20 cellular contexts compared by ENCODE assay signal in genomic region chr17:17520599-17521232, GRCh38. TPM values are rescaled to one million over a fixed set of nuclear protein-coding genes. Genes with fewer than 3 reads are reported as not detected.
DNase-seq lines count a peak whose midpoint lies in the region; ATAC-seq, FAIRE-seq and TF ChIP-seq lines count a peak whose summit lies in the region.
"Had no signal": no experiment of that assay in that cellular context is flagged by ENCODE, and none has a peak within 500 bp of the region (broad histone marks: within the 10 kb centered on the region; RNA-seq: fewer than 3 reads in every experiment).

No MANE protein-coding gene starts in this region.

- no peak overlapping the region for H2BK5ac ChIP-seq in H1 (ENCODE audit: low read depth, low read length)
- peak overlapping the region; percentile 82 for H2BK5ac ChIP-seq in neuronal stem cell (ENCODE audit: low read length)

- no peak for FAIRE-seq in H1 (lab: Jason Lieb, UNC)
- FAIRE-seq: D721Med, GM12892, GM18507, H54 had no signal

- H3K4me3 ChIP-seq in left ventricle myocardium inferior (no peak overlapping the region), H1 (ENCODE audit: extremely low read depth in 1 of 4, insufficient read depth in 2 of 4, low read depth in 3 of 4, low read length in 4 of 4) (no peak overlapping the region), neuronal stem cell (ENCODE audit: low read length in 2 of 2) (no peak overlapping the region)
- H3K4me3 ChIP-seq: GM23248 had no signal

- TF ChIP-seq CTCF in left ventricle myocardium inferior (IDR thresholded peaks at IDR 0.05; ENCODE audit: borderline replicate concordance): no peak
- TF ChIP-seq CTCF in H1 (IDR thresholded peaks at IDR 0.05; ENCODE audit: control extremely low read depth in 1 of 3, insufficient read depth in 1 of 3, low read depth in 1 of 3, low read length in 3 of 3): no peak

- H3K23ac ChIP-seq in H1 (ENCODE audit: insufficient read length) (no peak overlapping the region), neuronal stem cell (ENCODE audit: low read depth, low read length, poor library complexity) (peak overlapping the region; percentile 37)

- H3K14ac ChIP-seq in H1 (ENCODE audit: insufficient read length): no peak overlapping the region
- peak overlapping the region; percentile 44 for H3K14ac ChIP-seq in neuronal stem cell (ENCODE audit: low read length)

- no peak for TF ChIP-seq POLR2A in H1 (IDR thresholded peaks at IDR 0.05; ENCODE audit: control extremely low read depth in 1 of 2, low read depth in 2 of 2, low read length in 2 of 2)

- H4K91ac ChIP-seq in H1 (replicated peaks; ENCODE audit: insufficient read length, low read length) (no peak overlapping the region), neuronal stem cell (ENCODE audit: low read depth, low read length, poor library complexity) (no peak overlapping the region)

- intact Hi-C loops in left ventricle myocardium superior (cut with micrococcal nuclease) (no loop called here), left ventricle myocardium inferior (cut with micrococcal nuclease) (no loop called here)

- H3K79me2 ChIP-seq in H1 (ENCODE audit: control insufficient read depth in 1 of 2, insufficient read depth in 2 of 2, low read length in 2 of 2): no peaks in the 10 kb centered on the region

- H3K79me1 ChIP-seq in H1 (ENCODE audit: low read depth, low read length) (no peaks in the 10 kb centered on the region), neuronal stem cell (ENCODE audit: low read depth, low read length) (peaks cover 3% of the 10 kb centered on the region)

- no peak overlapping the region for H3K27ac ChIP-seq in left ventricle myocardium inferior (replicated peaks)
- no peak overlapping the region for H3K27ac ChIP-seq in H1 (ENCODE audit: low read depth, low read length)
- no peak overlapping the region for H3K27ac ChIP-seq in neuronal stem cell (replicated peaks; ENCODE audit: low read length)
- H3K27ac ChIP-seq: C4-2B, GM23248, HL-60 had no signal

- no peak overlapping the region for H2AFZ ChIP-seq in H1 (ENCODE audit: low read length)
- H2AFZ ChIP-seq in neuronal stem cell (ENCODE audit: low read length): no peak overlapping the region
- H2AFZ ChIP-seq: GM23248 had no signal

- CTCF ChIA-PET in H1 (lab: Charles Lee; ENCODE audit: partially characterized antibody): interaction anchor here (2.8 to 5.7 kb wide), 4 partner anchors 15 to 52 kb away, joined by 8 to 32 read pairs (median 14); partner anchors contain the start of gene RASD1

- H3K4me1 ChIP-seq in left ventricle myocardium inferior: no peaks in the 10 kb centered on the region
- peaks cover 0 to 19% (median 14%) of the 10 kb centered on the region in 4 experiments; a peak in 6 of 7 replicates for H3K4me1 ChIP-seq in H1 (replicated peaks in 1 of 4; ENCODE audit: control insufficient read depth in 3 of 4, insufficient read depth in 4 of 4, low read length in 3 of 4)
- peaks cover 5 to 7% of the 10 kb centered on the region in 2 donors for H3K4me1 ChIP-seq in neuronal stem cell (ENCODE audit: control insufficient read depth in 2 of 2, insufficient read depth in 1 of 2, low read depth in 1 of 2, low read length in 2 of 2)
- H3K4me1 ChIP-seq: Caco-2 had no signal

- H3K9me3 ChIP-seq in left ventricle myocardium inferior (replicated peaks): no peaks in the 10 kb centered on the region
- H3K9me3 ChIP-seq in H1 (ENCODE audit: insufficient read depth in 2 of 2, low read depth in 1 of 2, low read length in 1 of 2): 0 out of 4 replicates have a peak, but pooled peaks cover 0 to 2% of the 10 kb centered on the region in 2 experiments
- peaks cover 3 to 7% of the 10 kb centered on the region in 2 donors for H3K9me3 ChIP-seq in neuronal stem cell (replicated peaks in 1 of 2; ENCODE audit: control insufficient read depth in 2 of 2, insufficient read depth in 1 of 2, low read depth in 1 of 2, low read length in 2 of 2)
- H3K9me3 ChIP-seq: Caco-2 had no signal

- H2BK120ac ChIP-seq in H1 (replicated peaks; ENCODE audit: low read depth, low read length) (no peak overlapping the region), neuronal stem cell (ENCODE audit: low read depth, low read length) (no peak overlapping the region)

- H3K56ac ChIP-seq in H1 (replicated peaks; ENCODE audit: insufficient read length, low read depth, low read length): no peak overlapping the region

- TF ChIP-seq RAD21 in H1 (IDR thresholded peaks at IDR 0.05 in 1 of 2, conservative IDR thresholded peaks at IDR 0.05 in 1 of 2; ENCODE audit: low read depth in 2 of 2, low read length in 2 of 2): no peak

- H3K4ac ChIP-seq in H1 (replicated peaks; ENCODE audit: insufficient read length, low read depth, low read length): no peak overlapping the region
- peak overlapping the region; percentile 56 for H3K4ac ChIP-seq in neuronal stem cell (ENCODE audit: low read length)

- no peak overlapping the region for H4K5ac ChIP-seq in H1 (ENCODE audit: insufficient read length, low read depth, low read length)

- 90% methylated on average over 21 of the region's 22 CpGs; no CpG with 5 or more reads in 1 of the 2 experiments for WGBS in H1 (ENCODE audit: extremely low coverage in 1 of 2, insufficient coverage in 1 of 2, insufficient read length in 1 of 2, insufficient replicate concordance in 2 of 2, low coverage in 1 of 2, low lambda C conversion rate in 2 of 2, missing lambda C conversion rate in 1 of 2), 2 experiments
- no CpG with 5 or more reads among the region's 22 CpGs for WGBS in neuronal stem cell (ENCODE audit: extremely low coverage in 2 of 2, insufficient read length in 2 of 2, insufficient replicate concordance in 1 of 2), 2 donors

- no peak overlapping the region for H2BK15ac ChIP-seq in H1 (ENCODE audit: low read length)
- no peak overlapping the region for H2BK15ac ChIP-seq in neuronal stem cell (ENCODE audit: low read length)

- H3K4me2 ChIP-seq in H1 (ENCODE audit: insufficient read depth in 1 of 2, low read depth in 2 of 2, low read length in 2 of 2): no peak overlapping the region
- H3K4me2 ChIP-seq in neuronal stem cell (ENCODE audit: insufficient read depth, low read length, poor library complexity, severe bottlenecking): no peak overlapping the region

- no peak overlapping the region for H3K18ac ChIP-seq in H1 (ENCODE audit: extremely low read depth, low read length)
- H3K18ac ChIP-seq in neuronal stem cell (ENCODE audit: low read length): peak overlapping the region; percentile 33

- TF ChIP-seq EP300 in H1 (IDR thresholded peaks at IDR 0.05; ENCODE audit: borderline replicate concordance in 1 of 2, low read depth in 2 of 2, low read length in 2 of 2): no peak

- no peak overlapping the region for H2BK12ac ChIP-seq in H1 (ENCODE audit: low read depth, low read length)
- H2BK12ac ChIP-seq in neuronal stem cell (ENCODE audit: low read length): peak overlapping the region; percentile 92

- no peak overlapping the region for H3K9ac ChIP-seq in H1 (replicated peaks in 1 of 4; ENCODE audit: extremely low read depth in 1 of 4, low read depth in 3 of 4, low read length in 3 of 4)
- peak overlapping the region; percentile 80 for H3K9ac ChIP-seq in neuronal stem cell (ENCODE audit: low read depth, low read length, poor library complexity)
- H3K9ac ChIP-seq: GM23248 had no signal

- H4K20me1 ChIP-seq in H1 (replicated peaks in 1 of 2; ENCODE audit: control insufficient read depth in 1 of 2, insufficient read depth in 2 of 2, low read length in 2 of 2): no peaks in the 10 kb centered on the region

- peak; percentile 22 for DNase-seq in left ventricle myocardium superior
- DNase-seq in left ventricle myocardium inferior: no peak
- DNase-seq in H1 (ENCODE audit: low read depth in 1 of 2, low spot score in 2 of 2): no peak
- no peak for DNase-seq in neuronal stem cell (ENCODE audit: low spot score)
- DNase-seq in ecto neural progenitor cell (ENCODE audit: low spot score): no peak
- DNase-seq in NOMO-1 treated with dmso at 0.1 percent for 144 hours (lab: John Stamatoyannopoulos, UW; ENCODE audit: unreplicated experiment): no peak
- DNase-seq: Caco-2; CD4-positive, alpha-beta T cell; DMS79; GDM1; GM23248; HCEC 1CT had no signal

- peak overlapping the region; percentile 12; the same call in 1 of the 2 replicates for H4K8ac ChIP-seq in H1 (ENCODE audit: extremely low read depth, insufficient read depth, low read length)
- no peak overlapping the region for H4K8ac ChIP-seq in neuronal stem cell (ENCODE audit: low read depth, low read length)

- POLR2A ChIA-PET in H1 (lab: Charles Lee; ENCODE audit: partially characterized antibody): interaction anchor here (1.2 kb wide), 1 partner anchor 145 kb away, joined by 3 read pairs; no protein-coding TSS in a partner anchor

- H3K23me2 ChIP-seq in H1 (ENCODE audit: low read depth, low read length): no peaks in the 10 kb centered on the region

- peaks cover 7% of the 10 kb centered on the region for H3K36me3 ChIP-seq in left ventricle myocardium inferior
- no peaks in the 10 kb centered on the region for H3K36me3 ChIP-seq in H1 (ENCODE audit: control insufficient read depth in 2 of 4, insufficient read depth in 4 of 4, low read length in 3 of 4)
- no peaks in the 10 kb centered on the region for H3K36me3 ChIP-seq in neuronal stem cell (replicated peaks in 1 of 2; ENCODE audit: control insufficient read depth in 2 of 2, insufficient read depth in 2 of 2, low read length in 2 of 2)

- H3K27me3 ChIP-seq in left ventricle myocardium inferior (ENCODE audit: low read depth): no peaks in the 10 kb centered on the region
- no peaks in the 10 kb centered on the region for H3K27me3 ChIP-seq in H1 (replicated peaks in 1 of 4; ENCODE audit: control insufficient read depth in 3 of 4, extremely low read depth in 1 of 4, insufficient read depth in 3 of 4, low read length in 3 of 4)
- H3K27me3 ChIP-seq in neuronal stem cell (ENCODE audit: control insufficient read depth in 3 of 3, insufficient read depth in 3 of 3, low read depth in 1 of 3, low read length in 3 of 3): no peaks in the 10 kb centered on the region

- H2AK5ac ChIP-seq in H1 (ENCODE audit: low read depth, low read length): 0 out of 2 replicates have a peak overlapping the region, but pooled peaks have one; percentile 82
- peak overlapping the region; percentile 47 for H2AK5ac ChIP-seq in neuronal stem cell (ENCODE audit: low read depth, low read length)

- H2BK20ac ChIP-seq in H1 (ENCODE audit: low read length): no peak overlapping the region

- no peak for ATAC-seq in left ventricle myocardium superior

RNA-seq across cellular contexts. Expression of gene RASD1, which starts 24.5 kb away (rescaled TPM):
- 50.8 TPM for total RNA-seq in left ventricle myocardium superior
- 25.4 TPM for total RNA-seq in left ventricle myocardium inferior
- total RNA-seq in H1 (2021; fragmentation: NEBNext Ultra II Directional; extraction: Animal tissue kit (Norgen Biotek cat#: 25700)): 1.8 and 2.6 TPM in 2 replicates
- polyA plus RNA-seq in H1 (2011; rRNA removed): 2.3 and 2.9 TPM in 2 replicates
- polyA plus RNA-seq in H1 (2011; cell fraction: cytosol; rRNA removed): 2.4 TPM
- polyA plus RNA-seq in H1 (2011; cell fraction: nucleus; rRNA removed): 5.4 TPM
- polyA plus RNA-seq in H1 (2012, experiment 1 of 2): 0.72 to 2.7 TPM (median 2.0 TPM) in 4 replicates
- 2.0 TPM for polyA plus RNA-seq in H1 (2012, experiment 2 of 2)
- polyA plus RNA-seq in H1 (2013, experiment 1 of 2): 1.5 TPM
- polyA plus RNA-seq in H1 (2013, experiment 2 of 2): 1.5 TPM
- polyA minus RNA-seq in H1 (2011; rRNA and poly(A)+ RNA removed): 1.9 and 2.1 TPM in 2 replicates
- 1.9 TPM for polyA minus RNA-seq in H1 (2011; cell fraction: cytosol; rRNA and poly(A)+ RNA removed)
- 15.3 TPM for polyA minus RNA-seq in H1 (2011; cell fraction: nucleus; rRNA and poly(A)+ RNA removed)
- 1.2 TPM for polyA plus RNA-seq in neuronal stem cell (2013, experiment 1 of 2)
- polyA plus RNA-seq in neuronal stem cell (2013, experiment 2 of 2): 0.90 TPM
- total RNA-seq: A172, HT1080 had no signal

RNA-seq across cellular contexts. Expression of gene MED9, which starts 43.9 kb away (rescaled TPM):
- total RNA-seq in left ventricle myocardium superior: 42.0 TPM
- 34.1 TPM for total RNA-seq in left ventricle myocardium inferior
- total RNA-seq in H1 (2021; fragmentation: NEBNext Ultra II Directional; extraction: Animal tissue kit (Norgen Biotek cat#: 25700)): 15.8 and 16.9 TPM in 2 replicates
- 19.7 and 22.1 TPM in 2 replicates for polyA plus RNA-seq in H1 (2011; rRNA removed)
- 22.5 TPM for polyA plus RNA-seq in H1 (2011; cell fraction: cytosol; rRNA removed)
- 17.7 TPM for polyA plus RNA-seq in H1 (2011; cell fraction: nucleus; rRNA removed)
- polyA plus RNA-seq in H1 (2012, experiment 1 of 2): 11.9 to 16.0 TPM (median 14.9 TPM) in 4 replicates
- 19.9 TPM for polyA plus RNA-seq in H1 (2012, experiment 2 of 2)
- 12.0 TPM for polyA plus RNA-seq in H1 (2013, experiment 1 of 2)
- 11.1 TPM for polyA plus RNA-seq in H1 (2013, experiment 2 of 2)
- 14.9 and 21.8 TPM in 2 replicates for polyA minus RNA-seq in H1 (2011; rRNA and poly(A)+ RNA removed)
- 10.3 TPM for polyA minus RNA-seq in H1 (2011; cell fraction: cytosol; rRNA and poly(A)+ RNA removed)
- polyA minus RNA-seq in H1 (2011; cell fraction: nucleus; rRNA and poly(A)+ RNA removed): 30.3 TPM
- 17.1 TPM for polyA plus RNA-seq in neuronal stem cell (2013, experiment 1 of 2)
- polyA plus RNA-seq in neuronal stem cell (2013, experiment 2 of 2): 17.1 TPM
